21 cellular contexts compared by ENCODE assay signal in the genomic region with DNA sequence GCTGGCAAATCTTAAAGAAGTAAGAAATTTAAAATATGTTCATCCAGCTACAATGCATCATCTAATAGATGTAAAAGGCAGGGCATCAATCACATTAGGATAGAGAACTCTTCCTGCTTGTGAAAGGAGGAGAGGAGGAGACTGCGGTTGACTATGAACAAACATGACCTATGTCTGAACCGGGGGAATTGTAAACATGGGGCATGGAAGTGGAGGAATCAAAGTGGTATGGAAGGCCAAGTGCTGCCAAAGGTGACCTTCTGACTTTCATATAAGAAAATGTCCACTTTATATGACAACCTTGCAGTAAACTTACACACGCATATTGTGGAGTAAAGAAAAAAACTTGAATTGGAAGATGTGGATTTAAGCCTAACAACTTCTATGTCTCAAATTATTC.
"Had no signal": no experiment of that assay in that cellular context is flagged by ENCODE, and none has a peak within 500 bp of the region (broad histone marks: within the 10 kb centered on the region; RNA-seq: fewer than 3 reads in every experiment).

No MANE protein-coding gene starts in this region.

- H3K27me3 ChIP-seq: gastroesophageal sphincter, pancreas, right atrium auricular region, transverse colon, uterus had no signal

- H3K27ac Mint-ChIP-seq: activated naive CD8-positive, alpha-beta T cell treated with anti-CD3 and anti-CD28 coated beads, Interleukin-2, amount 10 ng/mL, durations not matched to agents 7 days and 5 days; nephron progenitor cell; stimulated activated effector memory CD8-positive, alpha-beta T cell treated with anti-CD3 and anti-CD28 coated beads, Interleukin-12 subunit alpha, Interleukin-12 subunit beta, amount 100 ng/mL, for 72 hours had no signal

- H3K4me1 Mint-ChIP-seq: activated naive CD8-positive, alpha-beta T cell treated with anti-CD3 and anti-CD28 coated beads, Interleukin-2, amount 10 ng/mL, durations not matched to agents 7 days and 5 days; stimulated activated effector memory CD8-positive, alpha-beta T cell treated with anti-CD3 and anti-CD28 coated beads, Interleukin-12 subunit alpha, Interleukin-12 subunit beta, amount 100 ng/mL, for 72 hours had no signal

- H3K36me3 ChIP-seq: gastroesophageal sphincter, lower lobe of right lung, pancreas, right atrium auricular region, transverse colon, uterus had no signal

- H3K4me1 ChIP-seq: gastroesophageal sphincter, pancreas, psoas muscle, uterus had no signal

- H3K4me3 Mint-ChIP-seq: activated naive CD8-positive, alpha-beta T cell treated with anti-CD3 and anti-CD28 coated beads, Interleukin-2, amount 10 ng/mL, durations not matched to agents 7 days and 5 days; nephron progenitor cell; stimulated activated effector memory CD8-positive, alpha-beta T cell treated with anti-CD3 and anti-CD28 coated beads, Interleukin-12 subunit alpha, Interleukin-12 subunit beta, amount 100 ng/mL, for 72 hours had no signal

- H3K4me3 ChIP-seq: coronary artery, gastroesophageal sphincter, lower lobe of right lung, mucosa of descending colon, pancreas, psoas muscle, right atrium auricular region, transverse colon, uterus had no signal

- H3K9me3 ChIP-seq: gastroesophageal sphincter, lower lobe of right lung, mucosa of descending colon, pancreas, psoas muscle, right atrium auricular region, transverse colon, uterus had no signal

- H3K27ac ChIP-seq: coronary artery, epithelial cell of prostate, gastroesophageal sphincter, lower lobe of right lung, pancreas, psoas muscle, right atrium auricular region, transverse colon, uterus had no signal

- H3K27me3 Mint-ChIP-seq: activated naive CD8-positive, alpha-beta T cell treated with anti-CD3 and anti-CD28 coated beads, Interleukin-2, amount 10 ng/mL, durations not matched to agents 7 days and 5 days had no signal

- ATAC-seq: gastroesophageal sphincter; mucosa of descending colon; psoas muscle; stimulated activated effector memory CD8-positive, alpha-beta T cell treated with anti-CD3 and anti-CD28 coated beads, Interleukin-12 subunit alpha, Interleukin-12 subunit beta, amount 100 ng/mL, for 72 hours had no signal

- DNase-seq: activated CD4-positive, alpha-beta T cell treated with anti-CD3 and anti-CD28 coated beads for 1 hour; activated CD4-positive, alpha-beta T cell treated with anti-CD3 and anti-CD28 coated beads, Interleukin-2, amount 50 U/mL, for 1 hour; activated naive CD4-positive, alpha-beta T cell treated with Interleukin-2 at 50 U/mL for 16 hours; activated naive CD8-positive, alpha-beta T cell treated with anti-CD3 and anti-CD28 coated beads, Interleukin-2, amount 10 ng/mL, durations not matched to agents 7 days and 5 days; activated T-cell treated with anti-CD3 and anti-CD28 coated beads, Interleukin-2, amount 50 U/mL, for 48 hours; amniotic stem cell; cerebellar nuclear complex; lower lobe of right lung; mesendoderm; mucosa of descending colon; nephron progenitor cell; pancreas; psoas muscle; stimulated activated CD4-positive, alpha-beta T cell treated with anti-CD3 and anti-CD28 coated beads, Interleukin-2, amount 100 ng/mL, for 24 hours; transverse colon; uterus had no signal

- H3K9me3 Mint-ChIP-seq: activated naive CD8-positive, alpha-beta T cell treated with anti-CD3 and anti-CD28 coated beads, Interleukin-2, amount 10 ng/mL, durations not matched to agents 7 days and 5 days; nephron progenitor cell had no signal
